In the genomic region with DNA sequence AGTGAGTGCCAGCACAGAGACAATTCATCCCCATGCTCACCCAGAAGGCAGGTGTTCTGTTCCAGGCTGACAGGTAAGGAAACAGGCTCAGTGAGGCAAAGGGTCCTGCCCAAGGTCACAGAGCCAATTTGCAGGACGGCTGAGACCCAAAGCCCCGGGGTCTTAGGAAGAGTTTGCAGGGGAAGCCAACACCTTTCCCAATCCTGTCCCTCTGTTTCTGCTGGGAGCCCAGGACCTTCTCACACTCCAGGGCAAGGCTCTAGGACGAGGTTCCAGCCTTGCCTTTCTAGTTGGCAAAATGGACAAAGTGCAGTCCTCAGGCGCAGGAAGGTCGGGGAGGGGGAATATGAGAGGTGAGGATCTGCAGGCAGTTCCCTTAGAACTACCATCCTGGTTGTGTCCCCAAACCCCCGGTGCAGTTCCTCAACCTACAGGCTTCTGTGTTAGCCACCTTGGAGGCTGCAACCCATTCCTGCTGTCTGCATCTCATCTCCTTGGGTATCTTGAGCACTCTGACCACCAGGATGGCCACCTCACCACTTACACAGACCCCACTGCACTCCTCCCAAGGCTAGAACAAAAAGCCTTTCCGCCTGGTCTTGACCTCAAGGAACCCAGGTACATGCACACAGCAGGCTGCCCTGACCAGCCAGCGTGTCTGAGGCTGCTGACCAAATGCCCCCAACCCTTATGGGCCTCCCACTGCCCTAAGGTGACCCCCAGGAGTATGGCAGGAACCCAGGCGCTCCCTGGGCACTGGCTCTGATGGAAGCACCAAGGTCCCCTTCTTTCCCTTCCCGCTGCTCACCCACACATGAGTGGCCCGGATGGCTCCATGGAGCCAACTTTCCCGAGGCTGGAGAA, we compare ENCODE assay signal across 1 cellular context.
TF ChIP-seq lines count a peak whose summit lies in the region.

No MANE protein-coding gene starts in this region.

TF ChIP-seq in SK-N-SH, 30 proteins besides CTCF, POLR2A, EP300 and RAD21 (continued from another document):
- TF ChIP-seq SIN3A (IDR thresholded peaks at IDR 0.05; ENCODE audit: borderline replicate concordance, low read depth, low read length) (no peak), FOSL2 (IDR thresholded peaks at IDR 0.05; ENCODE audit: borderline replicate concordance, low read depth) (no peak), JUND (IDR thresholded peaks at IDR 0.05) (no peak), ELF1 (IDR thresholded peaks at IDR 0.05) (no peak), TEAD4 (IDR thresholded peaks at IDR 0.05; ENCODE audit: borderline replicate concordance, insufficient read depth) (no peak)
- TF ChIP-seq, protein P1, sequence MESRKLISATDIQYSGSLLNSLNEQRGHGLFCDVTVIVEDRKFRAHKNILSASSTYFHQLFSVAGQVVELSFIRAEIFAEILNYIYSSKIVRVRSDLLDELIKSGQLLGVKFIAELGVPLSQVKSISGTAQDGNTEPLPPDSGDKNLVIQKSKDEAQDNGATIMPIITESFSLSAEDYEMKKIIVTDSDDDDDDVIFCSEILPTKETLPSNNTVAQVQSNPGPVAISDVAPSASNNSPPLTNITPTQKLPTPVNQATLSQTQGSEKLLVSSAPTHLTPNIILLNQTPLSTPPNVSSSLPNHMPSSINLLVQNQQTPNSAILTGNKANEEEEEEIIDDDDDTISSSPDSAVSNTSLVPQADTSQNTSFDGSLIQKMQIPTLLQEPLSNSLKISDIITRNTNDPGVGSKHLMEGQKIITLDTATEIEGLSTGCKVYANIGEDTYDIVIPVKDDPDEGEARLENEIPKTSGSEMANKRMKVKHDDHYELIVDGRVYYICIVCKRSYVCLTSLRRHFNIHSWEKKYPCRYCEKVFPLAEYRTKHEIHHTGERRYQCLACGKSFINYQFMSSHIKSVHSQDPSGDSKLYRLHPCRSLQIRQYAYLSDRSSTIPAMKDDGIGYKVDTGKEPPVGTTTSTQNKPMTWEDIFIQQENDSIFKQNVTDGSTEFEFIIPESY (IDR thresholded peaks at IDR 0.05; ENCODE audit: borderline replicate concordance, low read depth) = no peak
- TF ChIP-seq, protein P2, sequence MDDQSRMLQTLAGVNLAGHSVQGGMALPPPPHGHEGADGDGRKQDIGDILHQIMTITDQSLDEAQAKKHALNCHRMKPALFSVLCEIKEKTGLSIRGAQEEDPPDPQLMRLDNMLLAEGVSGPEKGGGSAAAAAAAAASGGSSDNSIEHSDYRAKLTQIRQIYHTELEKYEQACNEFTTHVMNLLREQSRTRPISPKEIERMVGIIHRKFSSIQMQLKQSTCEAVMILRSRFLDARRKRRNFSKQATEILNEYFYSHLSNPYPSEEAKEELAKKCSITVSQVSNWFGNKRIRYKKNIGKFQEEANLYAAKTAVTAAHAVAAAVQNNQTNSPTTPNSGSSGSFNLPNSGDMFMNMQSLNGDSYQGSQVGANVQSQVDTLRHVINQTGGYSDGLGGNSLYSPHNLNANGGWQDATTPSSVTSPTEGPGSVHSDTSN (IDR thresholded peaks at IDR 0.05) = no peak
